Comparison of ENCODE assay signal across 19 cellular contexts in genomic region chr5:34791761-34792244, GRCh38. TPM values are rescaled to one million over a fixed set of nuclear protein-coding genes. Genes with fewer than 3 reads are reported as not detected.
DNase-seq lines count a peak whose midpoint lies in the region; ATAC-seq and TF ChIP-seq lines count a peak whose summit lies in the region.
"Had no signal": no experiment of that assay in that cellular context is flagged by ENCODE, and none has a peak within 500 bp of the region (broad histone marks: within the 10 kb centered on the region; RNA-seq: fewer than 3 reads in every experiment).

No MANE protein-coding gene starts in this region.

- POLR2A ChIA-PET in AG04449 (lab: Yijun Ruan, JAX): interaction anchor here (0.7 kb wide), 1 partner anchor 170 kb away, joined by 3 read pairs; no protein-coding TSS in a partner anchor

- peaks cover 13% of the 10 kb centered on the region for H3K9me3 ChIP-seq in endodermal cell (ENCODE audit: control insufficient read depth, low read length)
- H3K9me3 ChIP-seq in mesodermal cell (ENCODE audit: control insufficient read depth, low read length): peaks cover 6% of the 10 kb centered on the region
- no peaks in the 10 kb centered on the region for H3K9me3 ChIP-seq in transverse colon
- H3K9me3 ChIP-seq: uterus had no signal

- no peak overlapping the region for H3K27ac Mint-ChIP-seq in endodermal cell
- H3K27ac Mint-ChIP-seq: neural progenitor cell had no signal

- CTCF ChIA-PET in AG04449 (lab: Yijun Ruan, JAX): interaction anchor here (1.1 to 1.8 kb wide), 3 partner anchors 106 to 306 kb away, joined by 3 to 7 read pairs (median 4); no protein-coding TSS in a partner anchor

- H3K27me3 ChIP-seq in endodermal cell (ENCODE audit: control insufficient read depth, insufficient read depth, low read length, poor library complexity, severe bottlenecking) (no peaks in the 10 kb centered on the region), transverse colon (no peaks in the 10 kb centered on the region)
- H3K27me3 ChIP-seq: neural progenitor cell, uterus had no signal

- in situ Hi-C loops in transverse colon (cut with MboI; ENCODE audit: low pct_ligation_motif_present in 1 of 4, low pct_unique_long_range_greater_than_20kb in 1 of 4, low sequenced_read_pairs in 3 of 4): no loop called here

- H3K4me3 ChIP-seq in AG04449 (ENCODE audit: low read depth, low read length): no peak overlapping the region
- no peak overlapping the region for H3K4me3 ChIP-seq in endodermal cell (ENCODE audit: low read length)
- no peak overlapping the region for H3K4me3 ChIP-seq in mesodermal cell (ENCODE audit: extremely low read depth, insufficient read depth, low read length, poor library complexity, severe bottlenecking)
- no peak overlapping the region for H3K4me3 ChIP-seq in transverse colon
- H3K4me3 ChIP-seq: neural progenitor cell, skin epidermis, uterus had no signal

- peaks cover 10% of the 10 kb centered on the region for H3K36me3 ChIP-seq in endodermal cell (ENCODE audit: control insufficient read depth, insufficient read depth, low read length)
- peaks cover 22% of the 10 kb centered on the region for H3K36me3 ChIP-seq in mesodermal cell (ENCODE audit: control insufficient read depth, insufficient read depth, low read length)
- no peaks in the 10 kb centered on the region for H3K36me3 ChIP-seq in transverse colon
- H3K36me3 ChIP-seq: neural progenitor cell, uterus had no signal

- intact Hi-C loops in transverse colon (cut with DNase I; ENCODE audit: low total_unique reads): no loop called here

- H3K27ac ChIP-seq in endodermal cell (ENCODE audit: low read depth, low read length) (no peak overlapping the region), mesodermal cell (ENCODE audit: low read depth, low read length, severe bottlenecking) (peak overlapping the region; percentile 30), transverse colon (no peak overlapping the region)
- H3K27ac ChIP-seq: epithelial cell of prostate, neural progenitor cell, uterus had no signal

- TF ChIP-seq POLR2A in transverse colon (IDR thresholded peaks at IDR 0.05): no peak

- no peak for TF ChIP-seq EP300 in transverse colon (IDR thresholded peaks at IDR 0.05; ENCODE audit: low read depth)

- 90 to 96% methylated on average over 4 to 5 of the region's 5 CpGs for WGBS in endodermal cell (ENCODE audit: insufficient coverage in 1 of 2, insufficient read length in 1 of 2), 2 experiments
- 82 to 83% methylated on average over 3 to 5 of the region's 5 CpGs for WGBS in mesodermal cell (ENCODE audit: insufficient coverage in 2 of 2), 2 experiments
- whole genome bisulfite sequencing in transverse colon (ENCODE audit: low coverage in 1 of 2), 2 donors: 93 to 100% methylated on average over 2 to 5 of the region's 5 CpGs

- DNase-seq in AG04449 (ENCODE audit: low read depth, low spot score) (peak; percentile 26), M059J (ENCODE audit: low read depth) (peak; percentile 37), endodermal cell (peak; percentile 53), transverse colon (no peak), anterior cingulate cortex (lab: John Stamatoyannopoulos, UW) (no peak), DMS53 (lab: John Stamatoyannopoulos, UW) (no peak)
- DNase-seq: cerebellar nuclear complex; mammary epithelial cell; NCI-H187; NCI-H510A treated with DMSO at 0.1 percent for 48 hours; stimulated activated naive CD4-positive, alpha-beta T cell treated with Interleukin-2 at 50 U/mL for 16 hours; SW 1271; uterus had no signal

- peaks cover 10% of the 10 kb centered on the region for H3K9me3 Mint-ChIP-seq in endodermal cell

- H3K4me3 Mint-ChIP-seq in endodermal cell: no peak overlapping the region
- H3K4me3 Mint-ChIP-seq: neural progenitor cell had no signal

- TF ChIP-seq CTCF in AG04449 (IDR thresholded peaks at IDR 0.05; ENCODE audit: insufficient read depth, low read length, missing control alignments) (no peak), endodermal cell (conservative IDR thresholded peaks at IDR 0.05) (no peak), transverse colon (IDR thresholded peaks at IDR 0.05) (no peak)

- ATAC-seq in GM21390 (IDR thresholded peaks at IDR 0.05; ENCODE audit: unreplicated experiment): no peak

- H3K4me1 Mint-ChIP-seq in endodermal cell: no peaks in the 10 kb centered on the region
- H3K4me1 Mint-ChIP-seq: neural progenitor cell had no signal

- peaks cover 20% of the 10 kb centered on the region for H3K36me3 Mint-ChIP-seq in endodermal cell (ENCODE audit: low read depth)

- H3K9ac ChIP-seq in endodermal cell (ENCODE audit: extremely low read depth, low read length, poor library complexity, severe bottlenecking): no peak overlapping the region
- H3K9ac ChIP-seq: neural progenitor cell had no signal

- no peaks in the 10 kb centered on the region for H3K4me1 ChIP-seq in endodermal cell (ENCODE audit: control insufficient read depth, insufficient read depth, low read length)
- no peaks in the 10 kb centered on the region for H3K4me1 ChIP-seq in mesodermal cell (ENCODE audit: control insufficient read depth, insufficient read depth, low read length, poor library complexity, severe bottlenecking)
- no peaks in the 10 kb centered on the region for H3K4me1 ChIP-seq in transverse colon
- H3K4me1 ChIP-seq: neural progenitor cell, uterus had no signal

- no peaks in the 10 kb centered on the region for H3K27me3 Mint-ChIP-seq in endodermal cell (ENCODE audit: insufficient read depth)

RNA-seq across cellular contexts. Expression of gene TTC23L, which starts 47.2 kb away (rescaled TPM):
- not detected in 2 replicates for total RNA-seq in M059J (2014; rRNA removed; shearing (Covaris generic))
- total RNA-seq in endodermal cell: 1 to 10 TPM in 1 of 2 donors, under 1 TPM in 1; 0.95 to 3.0 TPM
- 2.6 TPM for polyA plus RNA-seq in endodermal cell (2013, experiment 1 of 2)
- polyA plus RNA-seq in endodermal cell (2013, experiment 2 of 2): 1.9 TPM
- polyA plus RNA-seq in mesodermal cell (2013, experiment 1 of 2): 0.52 TPM
- 0.76 TPM for polyA plus RNA-seq in mesodermal cell (2013, experiment 2 of 2)
- total RNA-seq in transverse colon: under 1 TPM in 2 of 4 donors, not detected in 2; 0.27 to 0.32 TPM
- total RNA-seq: LHCN-M2 had no signal

Comparison
In these comparisons a context has a peak if more than half of its experiments do, and no peak if none do; other contexts are left out.
1. DNase-seq: peak in AG04449 (single experiment), M059J (single experiment) and endodermal cell (single experiment); none in transverse colon (single experiment), anterior cingulate cortex (0 of 58) and DMS53 (single experiment).